8 cellular contexts compared by ENCODE assay signal in genomic region chr3:63739474-63739873, GRCh38.
"Had no signal": no experiment of that assay in that cellular context is flagged by ENCODE, and none has a peak within 500 bp of the region (broad histone marks: within the 10 kb centered on the region; RNA-seq: fewer than 3 reads in every experiment).

No MANE protein-coding gene starts in this region.

- DNase-seq: GM23248, GOT3, H7, H9, HCEC 1CT, HFFc6 had no signal

- FAIRE-seq: H1, H54 had no signal
